19 cellular contexts compared by ENCODE assay signal in genomic region chr1:29635501-29636263, GRCh38.
DNase-seq lines count a peak whose midpoint lies in the region; ATAC-seq and TF ChIP-seq lines count a peak whose summit lies in the region.
"Had no signal": no experiment of that assay in that cellular context is flagged by ENCODE, and none has a peak within 500 bp of the region (broad histone marks: within the 10 kb centered on the region; RNA-seq: fewer than 3 reads in every experiment).

No MANE protein-coding gene starts in this region.

- H3K27me3 ChIP-seq in GM23338 (ENCODE audit: insufficient read depth) (no peaks in the 10 kb centered on the region), IMR-90 (ENCODE audit: control insufficient read depth, insufficient read depth, low read length) (no peaks in the 10 kb centered on the region)
- H3K27me3 ChIP-seq: SJSA1 had no signal

- no peaks in the 10 kb centered on the region for H4K20me1 ChIP-seq in GM23338 (replicated peaks; ENCODE audit: insufficient read depth)
- no peaks in the 10 kb centered on the region for H4K20me1 ChIP-seq in IMR-90 (ENCODE audit: insufficient read depth, low read length)

- no peak overlapping the region for H3K18ac ChIP-seq in IMR-90 (ENCODE audit: low read depth, low read length)

- no peaks in the 10 kb centered on the region for H3K79me1 ChIP-seq in IMR-90 (ENCODE audit: low read depth in 1 of 2, low read length in 2 of 2)

- H2BK120ac ChIP-seq in IMR-90 (ENCODE audit: low read depth, low read length) = no peak overlapping the region

- H2BK5ac ChIP-seq in IMR-90 (ENCODE audit: low read depth, low read length, poor library complexity, severe bottlenecking) = no peak overlapping the region

- H3K4me3 ChIP-seq in GM23338 (no peak overlapping the region), IMR-90 (ENCODE audit: insufficient read depth, low read depth, low read length) (no peak overlapping the region)
- H3K4me3 ChIP-seq: SJSA1 had no signal

- dilution Hi-C loops in IMR-90 (cut with HindIII; ENCODE audit: low sequenced_read_pairs, unreplicated experiment) = no loop called here

- H4K5ac ChIP-seq in IMR-90 (ENCODE audit: low read depth, low read length) = no peak overlapping the region

- TF ChIP-seq CTCF in GM23338 (conservative IDR thresholded peaks at IDR 0.05; ENCODE audit: low read depth in 2 of 2) = no peak
- no peak for TF ChIP-seq CTCF in IMR-90 (conservative IDR thresholded peaks at IDR 0.05; ENCODE audit: low read depth, low read length)
- TF ChIP-seq CTCF in glutamatergic neuron (IDR thresholded peaks at IDR 0.05; ENCODE audit: partially characterized antibody, unreplicated experiment) = no peak

- 89% methylated on average over 7 of the region's 10 CpGs; no CpG with 5 or more reads in 1 of the 2 experiments for WGBS in IMR-90 (ENCODE audit: extremely low coverage in 2 of 2, insufficient read length in 1 of 2), 2 experiments

- no peak overlapping the region for H3K56ac ChIP-seq in IMR-90 (ENCODE audit: extremely low read depth, insufficient read depth, low read length)

- no peak overlapping the region for H3K4me2 ChIP-seq in GM23338
- H3K4me2 ChIP-seq in IMR-90 (ENCODE audit: low read depth, low read length) = no peak overlapping the region

- peaks cover 10% of the 10 kb centered on the region; the same call in 1 of the 2 replicates for H3K9me1 ChIP-seq in IMR-90 (ENCODE audit: insufficient read depth, low read length)

- H3K4me1 ChIP-seq in GM23338 (ENCODE audit: insufficient read depth) (no peaks in the 10 kb centered on the region), IMR-90 (ENCODE audit: control insufficient read depth, insufficient read depth, low read length) (peaks cover 11% of the 10 kb centered on the region)

- no peak overlapping the region for H2AFZ ChIP-seq in GM23338
- peak overlapping the region; percentile 5 for H2AFZ ChIP-seq in IMR-90 (replicated peaks; ENCODE audit: low read length, poor library complexity)

- H3K9me3 ChIP-seq in IMR-90 (ENCODE audit: control insufficient read depth, insufficient read depth, low read length) = no peaks in the 10 kb centered on the region
- H3K9me3 ChIP-seq: SJSA1 had no signal

- no peak overlapping the region for H2BK20ac ChIP-seq in IMR-90 (ENCODE audit: low read depth, low read length)

- in situ Hi-C loops in IMR-90 (cut with MboI; ENCODE audit: low sequenced_read_pairs) = no loop called here

- H3K9me2 ChIP-seq in GM23338 (ENCODE audit: insufficient read depth) = no peaks in the 10 kb centered on the region

- no TSS peak for BruUV-seq in IMR-90 (replicated peaks; lab: Mats Ljungman, UMichigan)

- CTCF ChIA-PET in IMR-90 (lab: Yijun Ruan, JAX) = no interaction called here

- no peak for TF ChIP-seq RAD21 in IMR-90 (IDR thresholded peaks at IDR 0.05; ENCODE audit: low read length)

- POLR2A ChIA-PET in IMR-90 (lab: Charles Lee; ENCODE audit: unreplicated experiment) = no interaction called here

- no peak overlapping the region for H4K8ac ChIP-seq in IMR-90 (ENCODE audit: low read depth in 2 of 2, low read length in 2 of 2)

- H2AK5ac ChIP-seq in IMR-90 (ENCODE audit: low read depth, low read length) = no peak overlapping the region

- H3K9me3 Mint-ChIP-seq in GM23338 (no peaks in the 10 kb centered on the region; the same call in 2 of the 3 replicates), glutamatergic neuron (ENCODE audit: unreplicated experiment) (no peaks in the 10 kb centered on the region)

- no peak overlapping the region for H3K23ac ChIP-seq in IMR-90 (ENCODE audit: low read depth, low read length)

- 0 out of 2 replicates have a peak overlapping the region, but pooled peaks have one; percentile 4 for H3K27ac Mint-ChIP-seq in GM23338
- H3K27ac Mint-ChIP-seq in glutamatergic neuron (ENCODE audit: unreplicated experiment) = no peak overlapping the region
- H3K27ac Mint-ChIP-seq: CD4-positive, alpha-beta memory T cell; IgD-negative memory B cell had no signal

- no peak overlapping the region for H3K4ac ChIP-seq in IMR-90 (ENCODE audit: low read depth, low read length)

- H3K9ac ChIP-seq in IMR-90 (ENCODE audit: low read depth, low read length) = no peak overlapping the region

- H2BK15ac ChIP-seq in IMR-90 (ENCODE audit: low read depth, low read length) = no peak overlapping the region

- H3F3A ChIP-seq in GM23338 (replicated peaks; ENCODE audit: low read depth) = no peaks in the 10 kb centered on the region

- H3K27ac ChIP-seq in GM23338 (ENCODE audit: low read depth) (no peak overlapping the region), IMR-90 (ENCODE audit: insufficient read depth, low read length) (no peak overlapping the region)
- H3K27ac ChIP-seq: SJSA1 had no signal

- H3K36me3 Mint-ChIP-seq in GM23338 (ENCODE audit: low read depth) = no peaks in the 10 kb centered on the region
- H3K36me3 Mint-ChIP-seq in glutamatergic neuron (ENCODE audit: unreplicated experiment) = peaks cover 5% of the 10 kb centered on the region
- H3K36me3 Mint-ChIP-seq: CD4-positive, alpha-beta memory T cell had no signal

- ATAC-seq in GM23338 (no peak), IMR-90 (ENCODE audit: low read depth) (no peak), esophagus mucosa (no peak)
- ATAC-seq: Right ventricle myocardium inferior had no signal

- no peak for TF ChIP-seq POLR2A in IMR-90 (IDR thresholded peaks at IDR 0.05; ENCODE audit: low read depth, low read length)

- intact Hi-C loops in IMR-90 (cut with micrococcal nuclease) = no loop called here
- intact Hi-C loops in posterior vena cava (cut with DNase I) = loop anchor here in 1 of 2 donors (5.0 kb wide), 1 partner anchor 813 kb away; no protein-coding TSS in a partner anchor

- no peak overlapping the region for H3K4me3 Mint-ChIP-seq in GM23338
- H3K4me3 Mint-ChIP-seq in glutamatergic neuron (ENCODE audit: unreplicated experiment) = peak overlapping the region; percentile 15
- H3K4me3 Mint-ChIP-seq: CD4-positive, alpha-beta memory T cell; IgD-negative memory B cell had no signal

- H2AK9ac ChIP-seq in IMR-90 (replicated peaks; ENCODE audit: low read depth, low read length, poor library complexity) = no peak overlapping the region

- DNase-seq in GM23338 (ENCODE audit: low spot score) = no peak
- no peak for DNase-seq in IMR-90
- no peak for DNase-seq in glutamatergic neuron
- DNase-seq in posterior vena cava (ENCODE audit: low spot score) = peak; percentile 72
- no peak for DNase-seq in NCI-H345 (lab: John Stamatoyannopoulos, UW)
- DNase-seq in NCI-H1694 (lab: John Stamatoyannopoulos, UW) = no peak
- DNase-seq: CD4-positive, alpha-beta memory T cell; HCEC 1CT; MV-4-11; NCI-H1694 treated with DMSO at 0.1 percent for 48 hours; NCI-H2081 treated with DMSO at 0.1 percent for 48 hours; NCI-H2171 treated with DMSO at 0.1 percent for 48 hours; NCI-H446; NCI-H526; OCI-M1 had no signal

- H3K14ac ChIP-seq in IMR-90 (replicated peaks; ENCODE audit: low read depth, low read length) = no peak overlapping the region

- H3K36me3 ChIP-seq in GM23338 (ENCODE audit: insufficient read depth) (no peaks in the 10 kb centered on the region), IMR-90 (ENCODE audit: control insufficient read depth, insufficient read depth, low read length) (no peaks in the 10 kb centered on the region)
- H3K36me3 ChIP-seq: SJSA1 had no signal

- H3K4me1 Mint-ChIP-seq in GM23338 (no peaks in the 10 kb centered on the region), glutamatergic neuron (ENCODE audit: low read depth, unreplicated experiment) (peaks cover 13% of the 10 kb centered on the region)
- H3K4me1 Mint-ChIP-seq: CD4-positive, alpha-beta memory T cell had no signal

- H4K91ac ChIP-seq in IMR-90 (ENCODE audit: insufficient read depth, low read depth, low read length) = no peak overlapping the region

- H3K27me3 Mint-ChIP-seq in GM23338 (ENCODE audit: insufficient read depth, low read depth, poor library complexity) (peaks cover 5% of the 10 kb centered on the region), glutamatergic neuron (ENCODE audit: unreplicated experiment) (peaks cover 7% of the 10 kb centered on the region)

- no peaks in the 10 kb centered on the region for H3K79me2 ChIP-seq in GM23338 (replicated peaks; ENCODE audit: insufficient read depth)

TF ChIP-seq in GM23338, 12 proteins besides CTCF, POLR2A, EP300 and RAD21 (continues in another document):
- TF ChIP-seq ZNF331 (CRISPR knock-in tag; IDR thresholded peaks at IDR 0.05; ENCODE audit: low read depth) (no peak), POLR2AphosphoS5 (IDR thresholded peaks at IDR 0.05; ENCODE audit: low read depth) (no peak), JUNB (IDR thresholded peaks at IDR 0.05; ENCODE audit: unreplicated experiment) (no peak), CREB1 (CRISPR knock-in tag; IDR thresholded peaks at IDR 0.05; ENCODE audit: low read depth) (no peak)

TF ChIP-seq in IMR-90, 13 proteins besides CTCF, POLR2A, EP300 and RAD21:
- TF ChIP-seq BHLHE40 (IDR thresholded peaks at IDR 0.05; ENCODE audit: low read depth, low read length) = no peak
- TF ChIP-seq CHD1 (IDR thresholded peaks at IDR 0.05; ENCODE audit: low read depth, low read length) = no peak
- TF ChIP-seq USF2 (IDR thresholded peaks at IDR 0.05; ENCODE audit: low read depth, low read length) = no peak
- no peak for TF ChIP-seq RFX5 (IDR thresholded peaks at IDR 0.05; ENCODE audit: low read depth, low read length)
- TF ChIP-seq CEBPB (IDR thresholded peaks at IDR 0.05; ENCODE audit: low read depth, low read length) = no peak
